In genomic region chr2:240946654-240947053, GRCh38 we compare ENCODE assay signal across 13 cellular contexts. TPM values are rescaled to one million over a fixed set of nuclear protein-coding genes. Genes with fewer than 3 reads are reported as not detected.
DNase-seq lines count a peak whose midpoint lies in the region; ATAC-seq and TF ChIP-seq lines count a peak whose summit lies in the region.
"Had no signal": no experiment of that assay in that cellular context is flagged by ENCODE, and none has a peak within 500 bp of the region (broad histone marks: within the 10 kb centered on the region; RNA-seq: fewer than 3 reads in every experiment).

No MANE protein-coding gene starts in this region.

- H3K4me1 ChIP-seq in heart left ventricle, result no peaks in the 10 kb centered on the region
- H3K4me1 ChIP-seq in aorta (ENCODE audit: control insufficient read depth in 1 of 2, insufficient read depth in 2 of 2, low read length in 2 of 2), result no peaks in the 10 kb centered on the region
- H3K4me1 ChIP-seq in esophagus muscularis mucosa, result no peaks in the 10 kb centered on the region
- H3K4me1 ChIP-seq: colonic mucosa, SJSA1 had no signal

- no peak for TF ChIP-seq EP300 in esophagus muscularis mucosa (IDR thresholded peaks at IDR 0.05)

- no peak for TF ChIP-seq POLR2A in heart left ventricle (IDR thresholded peaks at IDR 0.05)
- TF ChIP-seq POLR2A in esophagus muscularis mucosa (IDR thresholded peaks at IDR 0.05; ENCODE audit: low read depth), result no peak

- intact Hi-C loops in heart left ventricle (cut with DNase I) (no loop called here), left ventricle myocardium superior (cut with micrococcal nuclease) (no loop called here), aorta (cut with DNase I) (no loop called here), esophagus muscularis mucosa (cut with DNase I) (no loop called here)

- H3K4me3 ChIP-seq in heart left ventricle (no peak overlapping the region), WERI-Rb-1 (ENCODE audit: low read depth, low read length) (no peak overlapping the region), aorta (ENCODE audit: low read length in 2 of 2) (no peak overlapping the region), esophagus muscularis mucosa (no peak overlapping the region)
- H3K4me3 ChIP-seq: colonic mucosa, esophagus squamous epithelium, SJSA1 had no signal

- 67 to 85% (median 80%) methylated on average over 1 to 5 of the region's 5 CpGs for WGBS in heart left ventricle, 4 donors
- 77 to 78% methylated on average over 5 of the region's 5 CpGs for WGBS in aorta, 2 donors
- 81% methylated on average over 3 of the region's 5 CpGs for WGBS in esophagus muscularis mucosa

- H3K27ac ChIP-seq in heart left ventricle (no peak overlapping the region), WERI-Rb-1 (no peak overlapping the region), aorta (ENCODE audit: low read depth in 1 of 2, low read length in 2 of 2) (no peak overlapping the region), esophagus muscularis mucosa (replicated peaks in 1 of 4) (no peak overlapping the region)
- H3K27ac ChIP-seq: colonic mucosa, esophagus squamous epithelium, SJSA1 had no signal

- H3K36me3 ChIP-seq in heart left ventricle (no peaks in the 10 kb centered on the region), WERI-Rb-1 (no peaks in the 10 kb centered on the region), aorta (ENCODE audit: control insufficient read depth in 1 of 2, insufficient read depth in 2 of 2, low read length in 1 of 2) (no peaks in the 10 kb centered on the region), esophagus muscularis mucosa (no peaks in the 10 kb centered on the region)
- H3K36me3 ChIP-seq: colonic mucosa, esophagus squamous epithelium, SJSA1 had no signal

- peaks cover 0 to 6% (median 0%) of the 10 kb centered on the region in 12 donors for H3K9me3 ChIP-seq in heart left ventricle
- no peaks in the 10 kb centered on the region for H3K9me3 ChIP-seq in WERI-Rb-1 (ENCODE audit: severe bottlenecking)
- no peaks in the 10 kb centered on the region for H3K9me3 ChIP-seq in aorta (ENCODE audit: control insufficient read depth, low read length)
- peaks cover 0 to 6% (median 3%) of the 10 kb centered on the region in 4 donors for H3K9me3 ChIP-seq in esophagus muscularis mucosa
- H3K9me3 ChIP-seq: colonic mucosa, SJSA1 had no signal

- ATAC-seq in heart left ventricle, result peak in 1 of 4 donors; percentile 11
- no peak for ATAC-seq in left ventricle myocardium superior
- ATAC-seq in aorta (ENCODE audit: low FRiP score), result no peak
- no peak for ATAC-seq in HG02571 (IDR thresholded peaks at IDR 0.05; ENCODE audit: unreplicated experiment)

- TF ChIP-seq CTCF in heart left ventricle (IDR thresholded peaks at IDR 0.05) (no peak), WERI-Rb-1 (IDR thresholded peaks at IDR 0.05; ENCODE audit: low read depth, low read length) (no peak), esophagus muscularis mucosa (IDR thresholded peaks at IDR 0.05) (no peak)

- DNase-seq in heart left ventricle (peak; percentile 6 to 32 (median 13)), left ventricle myocardium superior (no peak), WERI-Rb-1 (peak; percentile 3), mesenteric fat pad (ENCODE audit: low spot score) (peak; percentile 82), aorta (peak; percentile 36 to 70), esophagus muscularis mucosa (ENCODE audit: extremely low spot score) (no peak)
- no peak for DNase-seq in stimulated activated naive CD4-positive, alpha-beta T cell treated with Interleukin-2 at 50 U/mL for 16 hours (lab: John Stamatoyannopoulos, UW)
- DNase-seq: colonic mucosa, esophagus squamous epithelium, NCI-H1694 had no signal

- no peaks in the 10 kb centered on the region for H3K27me3 ChIP-seq in heart left ventricle
- no peaks in the 10 kb centered on the region for H3K27me3 ChIP-seq in WERI-Rb-1 (ENCODE audit: insufficient read depth, low read depth, severe bottlenecking)
- H3K27me3 ChIP-seq in aorta (ENCODE audit: control insufficient read depth in 1 of 2, insufficient read depth in 2 of 2, low read length in 1 of 2), result no peaks in the 10 kb centered on the region
- peaks cover 0 to 31% (median 0%) of the 10 kb centered on the region in 4 donors for H3K27me3 ChIP-seq in esophagus muscularis mucosa
- H3K27me3 ChIP-seq: colonic mucosa, SJSA1 had no signal

RNA-seq across cellular contexts. Expression of gene CROCC2, which starts 40.5 kb away (rescaled TPM):
- not detected for total RNA-seq in heart left ventricle
- not detected for polyA plus RNA-seq in heart left ventricle
- not detected for total RNA-seq in left ventricle myocardium superior
- total RNA-seq in mesenteric fat pad, result not detected
- total RNA-seq in aorta, result under 1 TPM; 0.13 to 0.45 TPM
- not detected for polyA plus RNA-seq in aorta
- not detected for total RNA-seq in esophagus muscularis mucosa
- total RNA-seq: activated CD8-positive, alpha-beta memory T cell treated with anti-CD3 and anti-CD28 coated beads for 36 hours; esophagus squamous epithelium; SJSA1 had no signal

RNA-seq across cellular contexts. Expression of gene MAB21L4, which starts 50.7 kb away (rescaled TPM):
- under 1 TPM in 1 of 9 donors, not detected in 8; 0.75 TPM for total RNA-seq in heart left ventricle
- polyA plus RNA-seq in heart left ventricle, result under 1 TPM in 1 of 2 donors, not detected in 1; 0.10 TPM
- not detected for total RNA-seq in left ventricle myocardium superior
- total RNA-seq in mesenteric fat pad, result not detected
- not detected for total RNA-seq in aorta
- polyA plus RNA-seq in aorta, result 1 to 10 TPM in 1 of 2 donors, not detected in 1; 5.5 TPM
- under 1 TPM in 1 of 4 donors, not detected in 3; 0.83 TPM for total RNA-seq in esophagus muscularis mucosa
- total RNA-seq: activated CD8-positive, alpha-beta memory T cell treated with anti-CD3 and anti-CD28 coated beads for 36 hours had no signal

RNA-seq across cellular contexts. Expression of gene SNED1, which starts 51.8 kb away (rescaled TPM):
- total RNA-seq in heart left ventricle (10 to 100 TPM in 2 of 9 donors, 1 to 10 TPM in 7; 3.1 to 14.7 (median 5.6) TPM), left ventricle myocardium superior (7.4 TPM), mesenteric fat pad (58.0 TPM), aorta (100 to 1,000 TPM; 108 to 149 TPM), esophagus muscularis mucosa (10 to 100 TPM in 2 of 4 donors, 1 to 10 TPM in 2; 7.3 to 14.1 (median 11.6) TPM)
- polyA plus RNA-seq in heart left ventricle (1 to 10 TPM; 4.2 to 4.3 TPM), aorta (10 to 100 TPM in 1 of 2 donors, 1 to 10 TPM in 1; 5.9 to 27.3 TPM)

Comparison
In these comparisons a context has a peak if more than half of its experiments do, and no peak if none do; other contexts are left out.
1. DNase-seq: peak in heart left ventricle (5 of 5), WERI-Rb-1 (single experiment), mesenteric fat pad (single experiment) and aorta (2 of 2); none in left ventricle myocardium superior (single experiment), stimulated activated naive CD4-positive, alpha-beta T cell treated with Interleukin-2 at 50 U/mL for 16 hours (single experiment) and esophagus muscularis mucosa (single experiment).